1 cellular context compared by ENCODE assay signal in genomic region chr4:113750734-113751133, GRCh38.
TF ChIP-seq lines count a peak whose summit lies in the region.

No MANE protein-coding gene starts in this region.

TF ChIP-seq in SK-N-SH, 30 proteins besides CTCF, POLR2A, EP300 and RAD21 (continued from another document):
- TF ChIP-seq NRF1 (IDR thresholded peaks at IDR 0.05; ENCODE audit: low read depth, low read length) (no peak), MEF2A (IDR thresholded peaks at IDR 0.05; ENCODE audit: borderline replicate concordance, low read depth) (no peak), GATA2 (CRISPR knock-in tag; IDR thresholded peaks at IDR 0.05) (no peak), GABPA (IDR thresholded peaks at IDR 0.05; ENCODE audit: low read depth) (no peak), ELF1 (IDR thresholded peaks at IDR 0.05) (no peak), REST (IDR thresholded peaks at IDR 0.05; ENCODE audit: low read depth, low read length) (no peak), SIN3A (IDR thresholded peaks at IDR 0.05; ENCODE audit: borderline replicate concordance, low read depth, low read length) (no peak)
TF ChIP-seq in SK-N-SH: peak in this region for 0.
